Comparison of ENCODE assay signal across 11 cellular contexts in the genomic region with DNA sequence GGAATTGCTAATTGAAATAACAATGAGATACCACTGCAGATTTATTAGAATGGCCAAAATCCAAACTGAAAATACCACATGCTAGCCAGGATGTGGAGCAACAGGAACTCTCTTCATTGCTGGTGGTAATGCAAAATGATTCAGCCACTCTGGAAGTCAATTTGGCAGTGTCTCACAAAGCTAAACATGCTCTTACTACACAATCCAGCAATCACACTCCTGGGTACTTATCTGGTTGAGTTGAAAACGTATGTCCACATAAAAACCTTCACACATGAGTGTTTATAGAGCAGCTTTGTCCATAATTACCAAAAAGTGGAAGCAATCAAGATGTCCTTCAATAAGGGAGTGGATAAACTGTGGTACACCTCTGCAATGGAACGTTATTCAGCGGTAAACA.
DNase-seq lines count a peak whose midpoint lies in the region; ATAC-seq, FAIRE-seq and TF ChIP-seq lines count a peak whose summit lies in the region.
"Had no signal": no experiment of that assay in that cellular context is flagged by ENCODE, and none has a peak within 500 bp of the region (broad histone marks: within the 10 kb centered on the region; RNA-seq: fewer than 3 reads in every experiment).

No MANE protein-coding gene starts in this region.

- H3K36me3 ChIP-seq in K562 (ENCODE audit: control insufficient read depth, insufficient read depth, low read length) (no peaks in the 10 kb centered on the region), keratinocyte (ENCODE audit: control insufficient read depth in 2 of 2, extremely low read depth in 1 of 2, insufficient read depth in 2 of 2, low read length in 2 of 2) (no peaks in the 10 kb centered on the region), GM23338 (ENCODE audit: insufficient read depth) (no peaks in the 10 kb centered on the region; the same call in 1 of the 2 replicates)
- H3K36me3 ChIP-seq in naive thymus-derived CD4-positive, alpha-beta T cell (ENCODE audit: control insufficient read depth in 2 of 3, insufficient read depth in 3 of 3, low read length in 3 of 3): no peaks in the 10 kb centered on the region

- H3K4me1 ChIP-seq in K562 (replicated peaks in 1 of 2; ENCODE audit: control insufficient read depth in 2 of 2, insufficient read depth in 2 of 2, low read length in 2 of 2): no peaks in the 10 kb centered on the region; a peak in 1 of 5 replicates
- peaks cover 8% of the 10 kb centered on the region for H3K4me1 ChIP-seq in keratinocyte (ENCODE audit: control insufficient read depth, extremely low read depth, insufficient read depth, low read length)
- H3K4me1 ChIP-seq in GM23338 (ENCODE audit: insufficient read depth): no peaks in the 10 kb centered on the region
- no peaks in the 10 kb centered on the region for H3K4me1 ChIP-seq in naive thymus-derived CD4-positive, alpha-beta T cell (ENCODE audit: control insufficient read depth in 2 of 2, insufficient read depth in 2 of 2, low read length in 2 of 2)

- no peak overlapping the region for H3K9ac ChIP-seq in K562 (ENCODE audit: insufficient read depth in 1 of 2, low read depth in 2 of 2, low read length in 2 of 2)
- H3K9ac ChIP-seq in keratinocyte (ENCODE audit: control insufficient read depth, extremely low read depth, insufficient read depth, low read length): no peak overlapping the region

- TF ChIP-seq RAD21 in K562 (CRISPR knock-in tag; conservative IDR thresholded peaks at IDR 0.05 in 1 of 2, IDR thresholded peaks at IDR 0.05 in 1 of 2): no peak

- no TSS peak for BruUV-seq in K562 (replicated peaks; lab: Mats Ljungman, UMichigan)

- H3K4me3 ChIP-seq in AG09309 (ENCODE audit: control insufficient read depth, low read depth, low read length) (no peak overlapping the region), K562 (no peak overlapping the region), keratinocyte (ENCODE audit: control insufficient read depth in 2 of 3, extremely low read depth in 1 of 3, insufficient read depth in 2 of 3, low read depth in 1 of 3, low read length in 3 of 3) (no peak overlapping the region), GM23338 (no peak overlapping the region)
- no peak overlapping the region for H3K4me3 ChIP-seq in naive thymus-derived CD4-positive, alpha-beta T cell (ENCODE audit: low read length)

- intact Hi-C loops in K562 (cut with micrococcal nuclease): no loop called here
- intact Hi-C loops in naive thymus-derived CD4-positive, alpha-beta T cell (cut with micrococcal nuclease): no loop called here

- H3K27ac Mint-ChIP-seq in GM23338: no peak overlapping the region
- H3K27ac Mint-ChIP-seq in naive thymus-derived CD4-positive, alpha-beta T cell: no peak overlapping the region
- H3K27ac Mint-ChIP-seq: endodermal cell had no signal

- FAIRE-seq in K562 (lab: Jason Lieb, UNC): no peak
- peak; percentile 66 for FAIRE-seq in keratinocyte (lab: Jason Lieb, UNC)
- FAIRE-seq in GM19239 (lab: Jason Lieb, UNC): no peak

- peaks cover 10% of the 10 kb centered on the region for H3K36me3 Mint-ChIP-seq in GM23338 (ENCODE audit: low read depth)
- peaks cover 0 to 5% (median 0%) of the 10 kb centered on the region in 5 donors for H3K36me3 Mint-ChIP-seq in naive thymus-derived CD4-positive, alpha-beta T cell

- no peak overlapping the region for H3K4me2 ChIP-seq in K562 (ENCODE audit: insufficient read depth, low read length)
- H3K4me2 ChIP-seq in keratinocyte (ENCODE audit: control insufficient read depth, extremely low read depth, insufficient read depth, low read depth, low read length): peak overlapping the region; percentile 45
- no peak overlapping the region for H3K4me2 ChIP-seq in GM23338

- no peak for TF ChIP-seq POLR2A in K562 (conservative IDR thresholded peaks at IDR 0.05)

- CTCF ChIA-PET in K562 (lab: Yijun Ruan, JAX; ENCODE audit: low intra/inter-chr PET ratio): no interaction called here
- CTCF ChIA-PET in naive thymus-derived CD4-positive, alpha-beta T cell (lab: Charles Lee): no interaction called here

- H3K79me2 ChIP-seq in K562 (ENCODE audit: control insufficient read depth, insufficient read depth, low read length) (no peaks in the 10 kb centered on the region), keratinocyte (ENCODE audit: control insufficient read depth, insufficient read depth, low read length) (no peaks in the 10 kb centered on the region), GM23338 (replicated peaks; ENCODE audit: insufficient read depth) (no peaks in the 10 kb centered on the region)

- H4K20me1 ChIP-seq in K562 (replicated peaks; ENCODE audit: control insufficient read depth, insufficient read depth, low read length) (no peaks in the 10 kb centered on the region; the same call in 1 of the 2 replicates), keratinocyte (ENCODE audit: control insufficient read depth, extremely low read depth, insufficient read depth, low read length) (no peaks in the 10 kb centered on the region), GM23338 (replicated peaks; ENCODE audit: insufficient read depth) (no peaks in the 10 kb centered on the region)

- peak overlapping the region; percentile 35; the same call in 1 of the 2 replicates for H2AFZ ChIP-seq in K562 (ENCODE audit: low read depth, low read length)
- H2AFZ ChIP-seq in keratinocyte (ENCODE audit: control insufficient read depth, low read length): no peak overlapping the region
- no peak overlapping the region for H2AFZ ChIP-seq in GM23338

- peaks cover 4% of the 10 kb centered on the region for H3K27me3 Mint-ChIP-seq in GM23338 (ENCODE audit: insufficient read depth, low read depth, poor library complexity)
- H3K27me3 Mint-ChIP-seq in naive thymus-derived CD4-positive, alpha-beta T cell: peaks cover 0 to 25% (median 10%) of the 10 kb centered on the region in 5 donors

- H3K9me3 ChIP-seq in K562 (replicated peaks; ENCODE audit: control insufficient read depth, insufficient read depth, low read depth, low read length) (0 out of 2 replicates have a peak, but pooled peaks cover 1% of the 10 kb centered on the region), keratinocyte (ENCODE audit: control insufficient read depth, low read depth, low read length) (no peaks in the 10 kb centered on the region)
- no peaks in the 10 kb centered on the region for H3K9me3 ChIP-seq in naive thymus-derived CD4-positive, alpha-beta T cell (ENCODE audit: control insufficient read depth in 2 of 3, low read length in 3 of 3)

- H3K9me3 Mint-ChIP-seq in GM23338: peaks cover 29% of the 10 kb centered on the region
- H3K9me3 Mint-ChIP-seq in naive thymus-derived CD4-positive, alpha-beta T cell: peaks cover 0 to 11% (median 3%) of the 10 kb centered on the region in 11 donors

- peaks cover 11% of the 10 kb centered on the region; the same call in 2 of the 3 replicates for H3K4me1 Mint-ChIP-seq in GM23338
- H3K4me1 Mint-ChIP-seq in naive thymus-derived CD4-positive, alpha-beta T cell: no peaks in the 10 kb centered on the region
- H3K4me1 Mint-ChIP-seq: endodermal cell had no signal

- no peak overlapping the region for H3K4me3 Mint-ChIP-seq in GM23338
- H3K4me3 Mint-ChIP-seq in naive thymus-derived CD4-positive, alpha-beta T cell: no peak overlapping the region
- H3K4me3 Mint-ChIP-seq: activated T-cell treated with anti-CD3 and anti-CD28 coated beads, Interleukin-2, amount 50 U/mL, for 4 hours; endodermal cell had no signal

- no peaks in the 10 kb centered on the region for H3F3A ChIP-seq in GM23338 (replicated peaks; ENCODE audit: low read depth)

- POLR2A ChIA-PET in K562 (lab: Yijun Ruan, JAX): interaction anchor here (0.7 to 1.6 kb wide), 2 partner anchors 8 to 10 kb away, joined by 3 to 6 read pairs; no protein-coding TSS in a partner anchor
- POLR2A ChIA-PET in naive thymus-derived CD4-positive, alpha-beta T cell (lab: Charles Lee): no interaction called here

- dilution Hi-C loops in keratinocyte (cut with MboI; ENCODE audit: extremely low pct_ligation_motif_present, low sequenced_read_pairs): no loop called here

- no peak for TF ChIP-seq CTCF in AG09309 (IDR thresholded peaks at IDR 0.05; ENCODE audit: control insufficient read depth, insufficient read depth, low read depth, low read length, missing control alignments)
- TF ChIP-seq CTCF in K562 (IDR thresholded peaks at IDR 0.05 in 2 of 3, conservative IDR thresholded peaks at IDR 0.05 in 1 of 3; ENCODE audit: insufficient read depth in 2 of 3, low read depth in 1 of 3, low read length in 3 of 3): no peak
- peak in 1 of 3 experiments; percentile 30 for TF ChIP-seq CTCF in keratinocyte (optimal IDR thresholded peaks at IDR 0.05 in 1 of 3, IDR thresholded peaks at IDR 0.05 in 1 of 3, conservative IDR thresholded peaks at IDR 0.05 in 1 of 3; ENCODE audit: extremely low read depth in 1 of 3, insufficient read depth in 2 of 3, low read length in 3 of 3)
- TF ChIP-seq CTCF in GM23338 (conservative IDR thresholded peaks at IDR 0.05; ENCODE audit: low read depth in 2 of 2): no peak

- DNase-seq in AG09309 (ENCODE audit: low read depth) (peak; percentile 94), HT1080 (ENCODE audit: low read depth) (peak; percentile 73), K562 (ENCODE audit: extremely low read depth in 1 of 4, low spot score in 3 of 4) (no peak), keratinocyte (ENCODE audit: low read depth, low spot score) (no peak), GM23338 (ENCODE audit: low spot score) (no peak), GM19239 (ENCODE audit: insufficient read length, low spot score) (no peak)
- DNase-seq in naive thymus-derived CD4-positive, alpha-beta T cell: no peak
- DNase-seq: activated T-cell treated with anti-CD3 and anti-CD28 coated beads, Interleukin-2, amount 50 U/mL, for 4 hours; endodermal cell; NCI-H510A had no signal

- H3K27me3 ChIP-seq in K562 (ENCODE audit: control insufficient read depth in 2 of 2, insufficient read depth in 2 of 2, low read length in 2 of 2): peaks cover 3 to 5% of the 10 kb centered on the region in 2 experiments; a peak in 2 of 5 replicates
- no peaks in the 10 kb centered on the region for H3K27me3 ChIP-seq in keratinocyte (ENCODE audit: control insufficient read depth, extremely low read depth, insufficient read depth, low read length)
- H3K27me3 ChIP-seq in GM23338 (ENCODE audit: insufficient read depth): no peaks in the 10 kb centered on the region
- H3K27me3 ChIP-seq in naive thymus-derived CD4-positive, alpha-beta T cell (ENCODE audit: control insufficient read depth in 2 of 2, insufficient read depth in 2 of 2, low read length in 2 of 2): peaks cover 0 to 6% of the 10 kb centered on the region in 2 donors

- 18% methylated on average over 3 of the region's 3 CpGs for WGBS in K562 (ENCODE audit: insufficient coverage, low coverage, missing lambda C conversion rate)

- TF ChIP-seq EP300 in K562 (IDR thresholded peaks at IDR 0.05; ENCODE audit: low read length): no peak

- no peaks in the 10 kb centered on the region for H3K9me2 ChIP-seq in GM23338 (ENCODE audit: insufficient read depth)

- H3K9me1 ChIP-seq in K562 (ENCODE audit: control insufficient read depth, insufficient read depth, low read length) (no peaks in the 10 kb centered on the region), keratinocyte (ENCODE audit: control insufficient read depth, extremely low read depth, insufficient read depth, low read length) (no peaks in the 10 kb centered on the region)

- in situ Hi-C loops in K562 (cut with MboI): no loop called here

- no peak for ATAC-seq in K562
- ATAC-seq in HG03095 (IDR thresholded peaks at IDR 0.05; ENCODE audit: unreplicated experiment): no peak
- ATAC-seq in GM23338: no peak
- no peak for ATAC-seq in naive thymus-derived CD4-positive, alpha-beta T cell
- ATAC-seq: activated T-cell treated with anti-CD3 and anti-CD28 coated beads, Interleukin-2, amount 50 U/mL, for 4 hours had no signal

- H3K27ac ChIP-seq in K562 (ENCODE audit: extremely low read depth, low read depth, low read length) (no peak overlapping the region), keratinocyte (ENCODE audit: control insufficient read depth, insufficient read depth, low read length) (no peak overlapping the region), GM23338 (ENCODE audit: low read depth) (no peak overlapping the region)
- H3K27ac ChIP-seq in naive thymus-derived CD4-positive, alpha-beta T cell (ENCODE audit: low read depth, low read length): no peak overlapping the region

Comparison
In these comparisons a context has a peak if more than half of its experiments do, and no peak if none do; other contexts are left out.
1. DNase-seq: peak in AG09309 (single experiment) and HT1080 (single experiment); none in K562 (0 of 4), keratinocyte (single experiment), GM23338 (single experiment), naive thymus-derived CD4-positive, alpha-beta T cell (0 of 9) and GM19239 (single experiment).